17 cellular contexts compared by ENCODE assay signal in the genomic region with DNA sequence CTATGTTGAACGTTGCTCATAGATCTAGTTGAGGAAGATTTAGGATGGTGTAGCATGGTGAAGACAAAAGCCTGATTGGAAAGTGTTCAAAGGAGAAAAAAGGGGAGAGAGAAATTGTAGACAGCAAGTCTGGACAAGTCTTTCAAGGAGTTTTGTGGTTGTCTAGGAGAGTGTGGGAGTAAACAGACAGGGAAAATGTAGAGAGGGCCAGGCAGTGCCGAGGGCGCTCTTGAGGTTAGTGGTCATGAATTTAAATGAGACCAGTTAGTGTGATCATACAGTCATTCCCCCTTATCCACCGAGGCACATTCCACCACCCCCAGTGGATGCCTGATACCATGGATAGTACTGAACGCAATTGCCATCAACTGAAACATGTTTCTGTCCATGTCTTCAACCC. TPM values are rescaled to one million over a fixed set of nuclear protein-coding genes. Genes with fewer than 3 reads are reported as not detected.
DNase-seq lines count a peak whose midpoint lies in the region; FAIRE-seq and TF ChIP-seq lines count a peak whose summit lies in the region.
"Had no signal": no experiment of that assay in that cellular context is flagged by ENCODE, and none has a peak within 500 bp of the region (broad histone marks: within the 10 kb centered on the region; RNA-seq: fewer than 3 reads in every experiment).

No MANE protein-coding gene starts in this region.

- H3K27ac Mint-ChIP-seq in astrocyte (ENCODE audit: unreplicated experiment) (peak overlapping the region; percentile 98), glutamatergic neuron (ENCODE audit: unreplicated experiment) (no peak overlapping the region)
- H3K27ac Mint-ChIP-seq: naive thymus-derived CD8-positive, alpha-beta T cell had no signal

- peak overlapping the region; percentile 93 for H3K27ac ChIP-seq in astrocyte (ENCODE audit: low read depth, low read length)

- TF ChIP-seq CTCF in astrocyte (IDR thresholded peaks at IDR 0.05; ENCODE audit: insufficient read depth, low read depth, low read length) (no peak), glutamatergic neuron (IDR thresholded peaks at IDR 0.05; ENCODE audit: partially characterized antibody, unreplicated experiment) (no peak)

- no peaks in the 10 kb centered on the region for H3K36me3 ChIP-seq in astrocyte (ENCODE audit: insufficient read depth, low read length)

- H2AFZ ChIP-seq in astrocyte (ENCODE audit: low read depth, low read length) = no peak overlapping the region

- H3K27me3 Mint-ChIP-seq in astrocyte (ENCODE audit: low read depth, unreplicated experiment) = no peaks in the 10 kb centered on the region
- peaks cover 2% of the 10 kb centered on the region for H3K27me3 Mint-ChIP-seq in glutamatergic neuron (ENCODE audit: unreplicated experiment)

- DNase-seq in HTR-8/SVneo (ENCODE audit: insufficient read length, low spot score) = peak; percentile 49
- DNase-seq in astrocyte (ENCODE audit: low read depth) = peak; percentile 98
- peak; percentile 44 for DNase-seq in iris pigment epithelial cell (ENCODE audit: low read depth)
- DNase-seq in pons (ENCODE audit: low spot score) = peak; percentile 53
- no peak for DNase-seq in COR-L47 (lab: John Stamatoyannopoulos, UW)
- no peak for DNase-seq in AG20443 (ENCODE audit: low spot score)
- DNase-seq in ecto neural progenitor cell (ENCODE audit: low spot score) = no peak
- DNase-seq in glutamatergic neuron = no peak
- DNase-seq: activated CD4-positive, CD25-positive, alpha-beta regulatory T cell treated with anti-CD3 and anti-CD28 coated beads, Interleukin-2, amount 50 U/mL, for 72 hours; activated effector memory CD4-positive, alpha-beta T cell treated with anti-CD3 and anti-CD28 coated beads, Interleukin-2, amount 50 U/mL, for 16 hours; dermis blood vessel endothelial cell; left colon; naive thymus-derived CD8-positive, alpha-beta T cell; NCI-H1105 treated with DMSO at 0.1 percent for 48 hours; SHP77 treated with DMSO at 0.1 percent for 48 hours; T-helper 2 cell had no signal

- peaks cover 4% of the 10 kb centered on the region for H3K36me3 Mint-ChIP-seq in astrocyte (ENCODE audit: low read depth, unreplicated experiment)
- no peaks in the 10 kb centered on the region for H3K36me3 Mint-ChIP-seq in glutamatergic neuron (ENCODE audit: unreplicated experiment)
- H3K36me3 Mint-ChIP-seq: naive thymus-derived CD8-positive, alpha-beta T cell had no signal

- peaks cover 45% of the 10 kb centered on the region for H3K4me1 ChIP-seq in astrocyte (ENCODE audit: insufficient read depth, low read length)

- H3K9me3 Mint-ChIP-seq in astrocyte (ENCODE audit: unreplicated experiment) = no peaks in the 10 kb centered on the region
- H3K9me3 Mint-ChIP-seq in glutamatergic neuron (ENCODE audit: unreplicated experiment) = no peaks in the 10 kb centered on the region

- no peaks in the 10 kb centered on the region for H3K27me3 ChIP-seq in astrocyte (ENCODE audit: insufficient read depth, low read length)

- H3K4me3 Mint-ChIP-seq in astrocyte (ENCODE audit: unreplicated experiment) = no peak overlapping the region
- H3K4me3 Mint-ChIP-seq in glutamatergic neuron (ENCODE audit: unreplicated experiment) = no peak overlapping the region
- H3K4me3 Mint-ChIP-seq: naive thymus-derived CD8-positive, alpha-beta T cell had no signal

- peaks cover 47% of the 10 kb centered on the region for H4K20me1 ChIP-seq in astrocyte (ENCODE audit: insufficient read depth, low read length)

- peaks cover 88% of the 10 kb centered on the region for H3K79me2 ChIP-seq in astrocyte (ENCODE audit: insufficient read depth, low read length)

- H3K4me1 Mint-ChIP-seq in astrocyte (ENCODE audit: low read depth, unreplicated experiment) (peaks cover 80% of the 10 kb centered on the region), glutamatergic neuron (ENCODE audit: low read depth, unreplicated experiment) (peaks cover 7% of the 10 kb centered on the region)

- no peak overlapping the region for H3K4me3 ChIP-seq in astrocyte (ENCODE audit: insufficient read depth, low read depth, low read length)
- H3K4me3 ChIP-seq: K562 had no signal

- no peaks in the 10 kb centered on the region for H3K9me3 ChIP-seq in astrocyte (ENCODE audit: insufficient read depth, low read depth, low read length)

- peak overlapping the region; percentile 58 for H3K9ac ChIP-seq in astrocyte (ENCODE audit: low read length)

- peak; percentile 89 for FAIRE-seq in HTR-8/SVneo (lab: Jason Lieb, UNC)
- FAIRE-seq in astrocyte (lab: Jason Lieb, UNC) = peak; percentile 20
- FAIRE-seq: K562 had no signal

- peak overlapping the region; percentile 41 for H3K4me2 ChIP-seq in astrocyte (ENCODE audit: low read length)

RNA-seq across cellular contexts. Expression of gene SCHIP1, which starts 18.5 kb away (rescaled TPM):
- total RNA-seq in astrocyte (21.3 and 27.7 TPM in 2 replicates), glutamatergic neuron (ENCODE audit: unreplicated experiment) (76.3 TPM)
- total RNA-seq: K562; naive thymus-derived CD8-positive, alpha-beta T cell had no signal

Comparison
In these comparisons a context has a peak if more than half of its experiments do, and no peak if none do; other contexts are left out.
1. DNase-seq: peak in HTR-8/SVneo (single experiment), astrocyte (single experiment), iris pigment epithelial cell (single experiment) and pons (single experiment); none in COR-L47 (single experiment), AG20443 (single experiment), ecto neural progenitor cell (single experiment) and glutamatergic neuron (single experiment).